ENCODE assay signal across 1 cellular context in genomic region chr4:2441393-2442174, GRCh38.
TF ChIP-seq lines count a peak whose summit lies in the region.

No MANE protein-coding gene starts in this region.

TF ChIP-seq in GM12878, 131 proteins besides CTCF, POLR2A, EP300 and RAD21:
- TF ChIP-seq NBN (IDR thresholded peaks at IDR 0.05) (0 out of 2 replicates have a peak, but pooled peaks have one; percentile 35), SMC3 (IDR thresholded peaks at IDR 0.05; ENCODE audit: borderline replicate concordance, low read length) (peak; percentile 93), CHD4 (IDR thresholded peaks at IDR 0.05) (no peak), CHD2 (IDR thresholded peaks at IDR 0.05; ENCODE audit: borderline replicate concordance, low read depth, low read length) (peak; percentile 29; the same call in 1 of the 2 replicates), CREB1 (IDR thresholded peaks at IDR 0.05; ENCODE audit: low read depth) (0 out of 2 replicates have a peak, but pooled peaks have one; percentile 18), BCL11A (IDR thresholded peaks at IDR 0.05; ENCODE audit: low read depth, low read length) (no peak), NR2C1 (IDR thresholded peaks at IDR 0.05) (no peak), YY1 (IDR thresholded peaks at IDR 0.05; ENCODE audit: low read depth, low read length) (peak; percentile 83), SIN3A (IDR thresholded peaks at IDR 0.05; ENCODE audit: low read depth, low read length) (0 out of 2 replicates have a peak, but pooled peaks have one; percentile 36), NFYA (IDR thresholded peaks at IDR 0.05; ENCODE audit: borderline replicate concordance, low read depth, low read length) (no peak), HDGF (IDR thresholded peaks at IDR 0.05) (0 out of 2 replicates have a peak, but pooled peaks have one; percentile 21), MEF2A (IDR thresholded peaks at IDR 0.05; ENCODE audit: insufficient read depth, low read depth, low read length) (no peak), PAX5 (IDR thresholded peaks at IDR 0.05; ENCODE audit: borderline replicate concordance, low read depth, low read length) (peak; percentile 52; the same call in 1 of the 2 replicates), TARDBP (IDR thresholded peaks at IDR 0.05; ENCODE audit: borderline replicate concordance) (no peak), MLLT1 (IDR thresholded peaks at IDR 0.05) (no peak), SMARCA5 (IDR thresholded peaks at IDR 0.05) (peak; percentile 69; the same call in 1 of the 2 replicates), SREBF2 (IDR thresholded peaks at IDR 0.05; ENCODE audit: low read length) (peak; percentile 38; the same call in 1 of the 2 replicates), IKZF2 (IDR thresholded peaks at IDR 0.05) (peak in 1 of 2 experiments; percentile 44; a peak in 1 of 4 replicates), RB1 (IDR thresholded peaks at IDR 0.05; ENCODE audit: borderline replicate concordance) (peak; percentile 87; the same call in 1 of the 2 replicates), RELA (IDR thresholded peaks at IDR 0.05; ENCODE audit: borderline replicate concordance, partially characterized antibody) (no peak), EGR1 (IDR thresholded peaks at IDR 0.05; ENCODE audit: borderline replicate concordance in 1 of 2, low read depth in 2 of 2, low read length in 2 of 2) (peak in 1 of 2 experiments; percentile 71; a peak in 2 of 3 replicates), YBX1 (IDR thresholded peaks at IDR 0.05) (no peak), NRF1 (conservative IDR thresholded peaks at IDR 0.05; ENCODE audit: low read depth, low read length) (no peak), POU2F2 (IDR thresholded peaks at IDR 0.05; ENCODE audit: borderline replicate concordance, low read depth, low read length) (0 out of 3 replicates have a peak, but pooled peaks have one; percentile 53), BMI1 (IDR thresholded peaks at IDR 0.05; ENCODE audit: borderline replicate concordance) (no peak), RUNX3 (IDR thresholded peaks at IDR 0.05; ENCODE audit: low read length) (peak; percentile 46; the same call in 1 of the 2 replicates), PML (IDR thresholded peaks at IDR 0.05; ENCODE audit: low read length) (no peak), SP1 (IDR thresholded peaks at IDR 0.05; ENCODE audit: low read depth, low read length) (no peak), ZNF24 (IDR thresholded peaks at IDR 0.05) (0 out of 2 replicates have a peak, but pooled peaks have one; percentile 44), EED (IDR thresholded peaks at IDR 0.05; ENCODE audit: low read depth) (peak; percentile 30; the same call in 1 of the 2 replicates), GATAD2B (conservative IDR thresholded peaks at IDR 0.05; ENCODE audit: low read depth) (peak; percentile 77; the same call in 1 of the 2 replicates), LARP7 (IDR thresholded peaks at IDR 0.05) (peak; percentile 61), CEBPZ (IDR thresholded peaks at IDR 0.05; ENCODE audit: low read depth, low read length) (no peak), EZH2 (IDR thresholded peaks at IDR 0.05; ENCODE audit: borderline replicate concordance, control insufficient read depth, low read depth, low read length) (no peak), IKZF1 (conservative IDR thresholded peaks at IDR 0.05) (peak; percentile 72), NR2F1 (conservative IDR thresholded peaks at IDR 0.05) (0 out of 2 replicates have a peak, but pooled peaks have one; percentile 25), TCF12 (IDR thresholded peaks at IDR 0.05; ENCODE audit: low read depth, low read length) (no peak), IRF4 (IDR thresholded peaks at IDR 0.05; ENCODE audit: low read depth, low read length) (peak; percentile 45; the same call in 1 of the 2 replicates), BHLHE40 (IDR thresholded peaks at IDR 0.05; ENCODE audit: borderline replicate concordance in 1 of 2, low read depth in 2 of 2, low read length in 1 of 2) (peak in 1 of 2 experiments; percentile 38; a peak in 1 of 4 replicates)
- TF ChIP-seq, protein P1, sequence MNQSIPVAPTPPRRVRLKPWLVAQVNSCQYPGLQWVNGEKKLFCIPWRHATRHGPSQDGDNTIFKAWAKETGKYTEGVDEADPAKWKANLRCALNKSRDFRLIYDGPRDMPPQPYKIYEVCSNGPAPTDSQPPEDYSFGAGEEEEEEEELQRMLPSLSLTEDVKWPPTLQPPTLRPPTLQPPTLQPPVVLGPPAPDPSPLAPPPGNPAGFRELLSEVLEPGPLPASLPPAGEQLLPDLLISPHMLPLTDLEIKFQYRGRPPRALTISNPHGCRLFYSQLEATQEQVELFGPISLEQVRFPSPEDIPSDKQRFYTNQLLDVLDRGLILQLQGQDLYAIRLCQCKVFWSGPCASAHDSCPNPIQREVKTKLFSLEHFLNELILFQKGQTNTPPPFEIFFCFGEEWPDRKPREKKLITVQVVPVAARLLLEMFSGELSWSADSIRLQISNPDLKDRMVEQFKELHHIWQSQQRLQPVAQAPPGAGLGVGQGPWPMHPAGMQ (IDR thresholded peaks at IDR 0.05; ENCODE audit: borderline replicate concordance), result no peak
- TF ChIP-seq, protein P2, sequence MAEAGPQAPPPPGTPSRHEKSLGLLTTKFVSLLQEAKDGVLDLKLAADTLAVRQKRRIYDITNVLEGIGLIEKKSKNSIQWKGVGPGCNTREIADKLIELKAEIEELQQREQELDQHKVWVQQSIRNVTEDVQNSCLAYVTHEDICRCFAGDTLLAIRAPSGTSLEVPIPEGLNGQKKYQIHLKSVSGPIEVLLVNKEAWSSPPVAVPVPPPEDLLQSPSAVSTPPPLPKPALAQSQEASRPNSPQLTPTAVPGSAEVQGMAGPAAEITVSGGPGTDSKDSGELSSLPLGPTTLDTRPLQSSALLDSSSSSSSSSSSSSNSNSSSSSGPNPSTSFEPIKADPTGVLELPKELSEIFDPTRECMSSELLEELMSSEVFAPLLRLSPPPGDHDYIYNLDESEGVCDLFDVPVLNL (IDR thresholded peaks at IDR 0.05; ENCODE audit: low read depth, low read length), result 0 out of 2 replicates have a peak, but pooled peaks have one; percentile 46
- TF ChIP-seq, protein P3, sequence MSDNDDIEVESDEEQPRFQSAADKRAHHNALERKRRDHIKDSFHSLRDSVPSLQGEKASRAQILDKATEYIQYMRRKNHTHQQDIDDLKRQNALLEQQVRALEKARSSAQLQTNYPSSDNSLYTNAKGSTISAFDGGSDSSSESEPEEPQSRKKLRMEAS (IDR thresholded peaks at IDR 0.05; ENCODE audit: low read depth, low read length), result no peak
TF ChIP-seq in GM12878: peak in this region for 24.
